ENCODE assay signal across 25 cellular contexts in genomic region chr4:180356766-180357165, GRCh38.
"Had no signal": no experiment of that assay in that cellular context is flagged by ENCODE, and none has a peak within 500 bp of the region (broad histone marks: within the 10 kb centered on the region; RNA-seq: fewer than 3 reads in every experiment).

No MANE protein-coding gene starts in this region.

- H3K4me1 ChIP-seq: SJCRH30 had no signal

- H3K27me3 Mint-ChIP-seq: IgD-negative memory B cell, T-cell had no signal

- H3K4me3 Mint-ChIP-seq: IgD-negative memory B cell, T-cell had no signal

- FAIRE-seq: HTR-8/SVneo, K562 had no signal

- ATAC-seq: K562, Panc1, Right ventricle myocardium inferior, T-cell had no signal

- H3K4me2 ChIP-seq: KMS-11 had no signal

- H3K4me3 ChIP-seq: K562, SJCRH30, SK-N-MC had no signal

- H3K9me3 ChIP-seq: SJCRH30 had no signal

- H3K9ac ChIP-seq: KMS-11 had no signal

- H3K27ac ChIP-seq: HL-60, KMS-11, SJCRH30 had no signal

- H3K36me3 Mint-ChIP-seq: IgD-negative memory B cell, T-cell had no signal

- H3K4me1 Mint-ChIP-seq: IgD-negative memory B cell, T-cell had no signal

- DNase-seq: Kasumi-1, MM.1S, NCI-H1092 treated with DMSO at 0.1 percent for 48 hours, NCI-H1436, NCI-H187, NCI-H2029, NCI-H2081 treated with DMSO at 0.1 percent for 48 hours, NCI-H2171, NCI-H226, NCI-H446, NCI-H510A, NCI-H524 treated with DMSO at 0.1 percent for 48 hours, NCI-H69, NCI-H774, SHP77 treated with DMSO at 0.1 percent for 48 hours, T-cell had no signal

- H3K36me3 ChIP-seq: SJCRH30 had no signal

- H3K27ac Mint-ChIP-seq: IgD-negative memory B cell, T-cell had no signal

- H3K27me3 ChIP-seq: SJCRH30 had no signal
